9 cellular contexts compared by ENCODE assay signal in genomic region chr9:6567140-6567591, GRCh38.
DNase-seq lines count a peak whose midpoint lies in the region; ATAC-seq, FAIRE-seq and TF ChIP-seq lines count a peak whose summit lies in the region.
"Had no signal": no experiment of that assay in that cellular context is flagged by ENCODE, and none has a peak within 500 bp of the region (broad histone marks: within the 10 kb centered on the region; RNA-seq: fewer than 3 reads in every experiment).

No MANE protein-coding gene starts in this region.

- peak overlapping the region; percentile 76 for H3K4me3 Mint-ChIP-seq in activated T-helper 17 cell treated with anti-CD3 and anti-CD28 coated beads, Interleukin-2, amount 50 U/mL, for 72 hours
- no peak overlapping the region for H3K4me3 Mint-ChIP-seq in progenitor cell of endocrine pancreas (ENCODE audit: low read depth)
- H3K4me3 Mint-ChIP-seq: CD8-positive, alpha-beta memory T cell had no signal

- peak in 1 of 2 donors; percentile 50 for ATAC-seq in left cardiac atrium
- ATAC-seq in left ventricle myocardium superior: no peak
- peak; percentile 82 for ATAC-seq in activated T-helper 17 cell treated with anti-CD3 and anti-CD28 coated beads, Interleukin-2, amount 50 U/mL, for 72 hours (replicated peaks)
- ATAC-seq in GM21526 (IDR thresholded peaks at IDR 0.05; ENCODE audit: low FRiP score, unreplicated experiment): no peak

- no peaks in the 10 kb centered on the region for H3K36me3 Mint-ChIP-seq in activated T-helper 17 cell treated with anti-CD3 and anti-CD28 coated beads, Interleukin-2, amount 50 U/mL, for 72 hours (ENCODE audit: low read depth)
- no peaks in the 10 kb centered on the region for H3K36me3 Mint-ChIP-seq in progenitor cell of endocrine pancreas (ENCODE audit: insufficient read depth)
- H3K36me3 Mint-ChIP-seq: CD8-positive, alpha-beta memory T cell had no signal

- peak; percentile 47 for DNase-seq in left cardiac atrium
- DNase-seq in left ventricle myocardium superior: no peak
- peak; percentile 97 for DNase-seq in iris pigment epithelial cell (ENCODE audit: low read depth)
- DNase-seq in urothelium cell line (ENCODE audit: low spot score): peak; percentile 42
- no peak for DNase-seq in progenitor cell of endocrine pancreas (ENCODE audit: low spot score, unreplicated experiment)
- no peak for DNase-seq in HuH-7 (ENCODE audit: low spot score)
- DNase-seq: CD8-positive, alpha-beta memory T cell had no signal

- H3K27me3 Mint-ChIP-seq in activated T-helper 17 cell treated with anti-CD3 and anti-CD28 coated beads, Interleukin-2, amount 50 U/mL, for 72 hours: peaks cover 8% of the 10 kb centered on the region
- no peaks in the 10 kb centered on the region for H3K27me3 Mint-ChIP-seq in progenitor cell of endocrine pancreas

- intact Hi-C loops in left cardiac atrium (cut with DNase I) (no loop called here), left ventricle myocardium superior (cut with micrococcal nuclease) (loop anchor here (5.0 kb wide), 1 partner anchor 215 kb away; no protein-coding TSS in a partner anchor)

- no peak for FAIRE-seq in urothelium cell line (lab: Jason Lieb, UNC)

- H3K9me3 Mint-ChIP-seq in activated T-helper 17 cell treated with anti-CD3 and anti-CD28 coated beads, Interleukin-2, amount 50 U/mL, for 72 hours: no peaks in the 10 kb centered on the region
- no peaks in the 10 kb centered on the region for H3K9me3 Mint-ChIP-seq in progenitor cell of endocrine pancreas (ENCODE audit: low read depth)
- H3K9me3 Mint-ChIP-seq: CD8-positive, alpha-beta memory T cell had no signal

- TF ChIP-seq CTCF in progenitor cell of endocrine pancreas (IDR thresholded peaks at IDR 0.05; ENCODE audit: unreplicated experiment): no peak

- H3K4me1 Mint-ChIP-seq in activated T-helper 17 cell treated with anti-CD3 and anti-CD28 coated beads, Interleukin-2, amount 50 U/mL, for 72 hours: peaks cover 13% of the 10 kb centered on the region
- no peaks in the 10 kb centered on the region for H3K4me1 Mint-ChIP-seq in progenitor cell of endocrine pancreas (ENCODE audit: low read depth)
- H3K4me1 Mint-ChIP-seq: CD8-positive, alpha-beta memory T cell had no signal

- peak overlapping the region; percentile 87 for H3K27ac Mint-ChIP-seq in activated T-helper 17 cell treated with anti-CD3 and anti-CD28 coated beads, Interleukin-2, amount 50 U/mL, for 72 hours
- no peak overlapping the region for H3K27ac Mint-ChIP-seq in progenitor cell of endocrine pancreas
- H3K27ac Mint-ChIP-seq: CD8-positive, alpha-beta memory T cell had no signal

Comparison
In these comparisons a context has a peak if more than half of its experiments do, and no peak if none do; other contexts are left out.
1. DNase-seq: peak in left cardiac atrium (single experiment), iris pigment epithelial cell (single experiment) and urothelium cell line (single experiment); none in left ventricle myocardium superior (single experiment), progenitor cell of endocrine pancreas (single experiment) and HuH-7 (single experiment).